7 cellular contexts compared by ENCODE assay signal in genomic region chr5:123340928-123341327, GRCh38.
"Had no signal": no experiment of that assay in that cellular context is flagged by ENCODE, and none has a peak within 500 bp of the region (broad histone marks: within the 10 kb centered on the region; RNA-seq: fewer than 3 reads in every experiment).

No MANE protein-coding gene starts in this region.

- H3K4me3 Mint-ChIP-seq: IgD-negative memory B cell had no signal

- H3K27ac ChIP-seq: HL-60 had no signal

- H3K4me1 Mint-ChIP-seq: IgD-negative memory B cell had no signal

- H3K27me3 Mint-ChIP-seq: IgD-negative memory B cell had no signal

- H3K36me3 Mint-ChIP-seq: IgD-negative memory B cell had no signal

- H3K4me3 ChIP-seq: K562 had no signal

- H3K27ac Mint-ChIP-seq: IgD-negative memory B cell had no signal

- DNase-seq: IMR-90, KBM-7, KG1 had no signal

- ATAC-seq: HepG2, K562 had no signal
